Comparison of ENCODE assay signal across 12 cellular contexts in genomic region chr7:55977831-55978230, GRCh38. TPM values are rescaled to one million over a fixed set of nuclear protein-coding genes. Genes with fewer than 3 reads are reported as not detected.
DNase-seq lines count a peak whose midpoint lies in the region; ATAC-seq and TF ChIP-seq lines count a peak whose summit lies in the region.
"Had no signal": no experiment of that assay in that cellular context is flagged by ENCODE, and none has a peak within 500 bp of the region (broad histone marks: within the 10 kb centered on the region; RNA-seq: fewer than 3 reads in every experiment).

No MANE protein-coding gene starts in this region.

- no peak overlapping the region for H3K4me3 Mint-ChIP-seq in T-helper 17 cell
- H3K4me3 Mint-ChIP-seq: CD4-positive, CD25-positive, alpha-beta regulatory T cell; T-helper 1 cell treated with Interleukin-12 subunit alpha and Interleukin-12 subunit beta and Interleukin-4 antibody, amounts not matched to agents 30 μg/mL and 1 μg/mL, for 36 hours had no signal

- H3F3A ChIP-seq in smooth muscle cell (ENCODE audit: low read depth): no peaks in the 10 kb centered on the region

- H3K27me3 Mint-ChIP-seq in T-helper 17 cell: no peaks in the 10 kb centered on the region
- H3K27me3 Mint-ChIP-seq: CD4-positive, CD25-positive, alpha-beta regulatory T cell had no signal

- H3K9ac ChIP-seq in smooth muscle cell (ENCODE audit: low read depth): no peak overlapping the region

- H3K9me3 ChIP-seq in T-helper 17 cell (ENCODE audit: control insufficient read depth, low read length, poor library complexity, severe bottlenecking) (no peaks in the 10 kb centered on the region), BE2C (no peaks in the 10 kb centered on the region), smooth muscle cell (replicated peaks; ENCODE audit: low read depth) (no peaks in the 10 kb centered on the region)
- H3K9me3 ChIP-seq: colonic mucosa had no signal

- WGBS in smooth muscle cell (ENCODE audit: low lambda C conversion rate): 95% methylated on average over 4 of the region's 4 CpGs

- peaks cover 12% of the 10 kb centered on the region for H3K79me2 ChIP-seq in smooth muscle cell (ENCODE audit: low read depth)

- peaks cover 17% of the 10 kb centered on the region for H3K4me1 Mint-ChIP-seq in T-helper 17 cell

- peak overlapping the region; percentile 43 for H3K27ac Mint-ChIP-seq in T-helper 17 cell
- H3K27ac Mint-ChIP-seq: CD4-positive, CD25-positive, alpha-beta regulatory T cell; T-helper 1 cell treated with Interleukin-12 subunit alpha and Interleukin-12 subunit beta and Interleukin-4 antibody, amounts not matched to agents 30 μg/mL and 1 μg/mL, for 36 hours had no signal

- no peak overlapping the region for H3K4me2 ChIP-seq in smooth muscle cell

- no peak for TF ChIP-seq CTCF in LNCaP clone FGC (IDR thresholded peaks at IDR 0.05; ENCODE audit: control insufficient read depth, extremely low read depth, insufficient read depth)
- no peak for TF ChIP-seq CTCF in BE2C (IDR thresholded peaks at IDR 0.05; ENCODE audit: low read depth, low read length)
- no peak for TF ChIP-seq CTCF in smooth muscle cell (IDR thresholded peaks at IDR 0.05; ENCODE audit: borderline replicate concordance, insufficient read depth, poor library complexity, severe bottlenecking)

- H2AFZ ChIP-seq in smooth muscle cell (ENCODE audit: low read depth): no peak overlapping the region

- no peak for ATAC-seq in T-helper 17 cell

- no peak overlapping the region for H3K27ac ChIP-seq in smooth muscle cell (ENCODE audit: low read depth)
- H3K27ac ChIP-seq: colonic mucosa had no signal

- peak; percentile 57 for DNase-seq in AG08396 (ENCODE audit: low spot score)
- peak; percentile 54 for DNase-seq in LNCaP clone FGC (ENCODE audit: low read depth)
- DNase-seq in T-helper 17 cell: no peak
- peak; percentile 54 for DNase-seq in kidney tubule cell (ENCODE audit: low spot score)
- no peak for DNase-seq in BE2C
- no peak for DNase-seq in mesenteric fat pad (ENCODE audit: low spot score)
- no peak for DNase-seq in NCI-H187 (lab: John Stamatoyannopoulos, UW)
- no peak for DNase-seq in smooth muscle cell (lab: John Stamatoyannopoulos, UW; ENCODE audit: unreplicated experiment)
- DNase-seq: CD4-positive, CD25-positive, alpha-beta regulatory T cell; colonic mucosa; NCI-H2107 had no signal

- H3K36me3 Mint-ChIP-seq in T-helper 17 cell (ENCODE audit: low read depth): peaks cover 7% of the 10 kb centered on the region

- peaks cover 51% of the 10 kb centered on the region for H4K20me1 ChIP-seq in smooth muscle cell (ENCODE audit: low read depth)

- no peaks in the 10 kb centered on the region for H3K27me3 ChIP-seq in BE2C
- no peaks in the 10 kb centered on the region for H3K27me3 ChIP-seq in smooth muscle cell (ENCODE audit: low read depth)
- H3K27me3 ChIP-seq: colonic mucosa had no signal

- no peak overlapping the region for H3K4me3 ChIP-seq in LNCaP clone FGC (ENCODE audit: low read depth, low read length)
- no peak overlapping the region for H3K4me3 ChIP-seq in BE2C (ENCODE audit: low read depth, low read length)
- no peak overlapping the region for H3K4me3 ChIP-seq in smooth muscle cell
- H3K4me3 ChIP-seq: colonic mucosa had no signal

- H3K4me1 ChIP-seq in BE2C: no peaks in the 10 kb centered on the region
- no peaks in the 10 kb centered on the region for H3K4me1 ChIP-seq in smooth muscle cell (ENCODE audit: low read depth)
- H3K4me1 ChIP-seq: colonic mucosa had no signal

- H3K36me3 ChIP-seq in BE2C (peaks cover 37% of the 10 kb centered on the region), smooth muscle cell (ENCODE audit: low read depth) (peaks cover 5% of the 10 kb centered on the region)

RNA-seq across cellular contexts. Expression of gene NIPSNAP2, which starts 13.4 kb away (rescaled TPM):
- 10 to 100 TPM; 32.7 to 42.5 TPM for total RNA-seq in T-helper 17 cell
- 48.6 TPM for polyA plus RNA-seq in BE2C (2012; ENCODE audit: insufficient read depth, insufficient read length, low read depth)
- total RNA-seq in mesenteric fat pad: 56.7 TPM
- total RNA-seq in smooth muscle cell: 41.2 and 77.4 TPM in 2 replicates
- polyA plus RNA-seq in smooth muscle cell: 44.7 and 50.5 TPM in 2 replicates

RNA-seq across cellular contexts. Expression of gene MRPS17, which starts 26.2 kb away (rescaled TPM):
- total RNA-seq in T-helper 17 cell (1 to 10 TPM; 6.8 to 9.5 TPM), mesenteric fat pad (13.6 TPM), smooth muscle cell (7.0 and 7.5 TPM in 2 replicates)
- polyA plus RNA-seq in BE2C (2012; ENCODE audit: insufficient read depth, insufficient read length, low read depth): 71.9 TPM
- polyA plus RNA-seq in smooth muscle cell: 16.8 and 17.6 TPM in 2 replicates

Comparison
In these comparisons a context has a peak if more than half of its experiments do, and no peak if none do; other contexts are left out.
1. DNase-seq: peak in AG08396 (single experiment), LNCaP clone FGC (single experiment) and kidney tubule cell (single experiment); none in T-helper 17 cell (0 of 3), BE2C (single experiment), mesenteric fat pad (single experiment), NCI-H187 (0 of 2) and smooth muscle cell (single experiment).